Comparison of ENCODE assay signal across 8 cellular contexts in the genomic region with DNA sequence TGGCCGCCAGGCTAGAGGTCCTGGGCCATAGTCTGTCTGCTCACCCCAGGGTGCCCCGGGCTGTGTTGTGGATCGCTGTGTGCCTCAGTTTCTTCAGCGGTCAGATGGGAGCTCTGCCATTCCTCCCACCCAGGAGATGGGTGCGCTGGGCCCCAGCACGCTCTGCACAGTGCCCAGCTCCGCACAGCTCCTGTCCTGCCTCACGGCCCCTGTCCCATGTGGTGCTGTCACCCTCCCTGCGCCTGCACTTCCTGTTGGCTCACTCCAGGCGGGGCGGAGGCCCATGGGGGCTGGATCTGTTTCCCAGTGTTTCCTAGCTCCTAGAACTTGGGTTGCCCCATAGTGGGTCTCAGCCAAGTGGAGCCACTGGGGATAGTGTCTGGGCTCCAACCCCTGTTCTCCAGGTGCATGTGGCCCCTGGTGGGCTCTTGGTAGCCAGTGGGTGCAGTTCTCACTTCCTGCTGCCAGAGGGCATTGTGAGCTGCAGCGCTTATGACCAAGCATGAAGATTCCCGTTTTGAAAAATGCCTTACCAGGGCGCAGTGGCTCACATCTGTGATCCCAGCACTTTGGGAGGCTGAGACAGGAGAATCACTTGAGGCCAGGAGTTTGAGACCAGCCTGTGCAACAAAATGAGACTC.
DNase-seq lines count a peak whose midpoint lies in the region; ATAC-seq, FAIRE-seq and TF ChIP-seq lines count a peak whose summit lies in the region.
"Had no signal": no experiment of that assay in that cellular context is flagged by ENCODE, and none has a peak within 500 bp of the region (broad histone marks: within the 10 kb centered on the region; RNA-seq: fewer than 3 reads in every experiment).

No MANE protein-coding gene starts in this region.

- TF ChIP-seq POLR2A in HepG2 (IDR thresholded peaks at IDR 0.05; ENCODE audit: insufficient read depth in 1 of 2, low read depth in 2 of 2, low read length in 2 of 2), result no peak

- WGBS in HepG2 (ENCODE audit: low lambda C conversion rate), result 81% methylated on average over 4 of the region's 14 CpGs

- in situ Hi-C loops in HepG2 (cut with HindIII; ENCODE audit: extremely low pct_ligation_motif_present, low pct_unique_long_range_greater_than_20kb), result loop anchor here (10.0 kb wide), 1 partner anchor 164 kb away; no protein-coding TSS in a partner anchor

- intact Hi-C loops in ascending aorta (cut with DNase I), result no loop called here
- intact Hi-C loops in HepG2 (cut with micrococcal nuclease; ENCODE audit: unreplicated experiment), result no loop called here

- peak; percentile 75 for ATAC-seq in DND-41 (ENCODE audit: insufficient read depth, low read depth)
- ATAC-seq in HepG2, result peak; percentile 59
- no peak for ATAC-seq in HG02973 (IDR thresholded peaks at IDR 0.05; ENCODE audit: unreplicated experiment)
- no peak for ATAC-seq in GM21576 (IDR thresholded peaks at IDR 0.05; ENCODE audit: unreplicated experiment)

- peak overlapping the region; percentile 2; the same call in 1 of the 2 replicates for H3K27ac ChIP-seq in DND-41 (ENCODE audit: low read length)
- H3K27ac ChIP-seq in HL-60 (replicated peaks), result no peak overlapping the region
- H3K27ac ChIP-seq in ascending aorta, result no peak overlapping the region
- no peak overlapping the region for H3K27ac ChIP-seq in HepG2 (ENCODE audit: extremely low read length, insufficient read depth, low read length)

- no peak for FAIRE-seq in HepG2 (lab: Jason Lieb, UNC)

- DNase-seq in DND-41, result peak; percentile 45
- peak; percentile 25 to 58 for DNase-seq in HL-60 (ENCODE audit: low read depth in 1 of 2, low spot score in 1 of 2)
- DNase-seq in ascending aorta (ENCODE audit: low spot score in 2 of 2), result no peak
- DNase-seq in HepG2 (ENCODE audit: low spot score), result peak; percentile 17
- DNase-seq in activated effector memory CD4-positive, alpha-beta T cell treated with anti-CD3 and anti-CD28 coated beads, Interleukin-2, amount 50 U/mL, for 16 hours, result no peak
- DNase-seq: naive B cell had no signal

- CTCF ChIA-PET in HepG2 (lab: Yijun Ruan, JAX; ENCODE audit: low intra/inter-chr PET ratio, low total read pairs), result no interaction called here

- H3K36me3 ChIP-seq in DND-41 (ENCODE audit: insufficient read depth, low read length), result peaks cover 88% of the 10 kb centered on the region
- peaks cover 35 to 45% of the 10 kb centered on the region in 2 donors for H3K36me3 ChIP-seq in ascending aorta
- H3K36me3 ChIP-seq in HepG2 (replicated peaks in 1 of 2; ENCODE audit: control insufficient read depth in 1 of 2, insufficient read depth in 2 of 2, low read length in 2 of 2), result peaks cover 22 to 45% of the 10 kb centered on the region in 2 experiments; a peak in 4 of 5 replicates

- TF ChIP-seq CTCF in DND-41 (IDR thresholded peaks at IDR 0.05; ENCODE audit: borderline replicate concordance, extremely low read depth, low read length, poor library complexity, severe bottlenecking), result peak; percentile 60
- peak; percentile 68 for TF ChIP-seq CTCF in HL-60 (IDR thresholded peaks at IDR 0.05; ENCODE audit: insufficient read depth, low read length)
- TF ChIP-seq CTCF in ascending aorta (IDR thresholded peaks at IDR 0.05), result peak; percentile 21 to 42 (median 24)
- peak; percentile 47 for TF ChIP-seq CTCF in HepG2 (CRISPR knock-in tag; IDR thresholded peaks at IDR 0.05)

- no peak overlapping the region for H3K9ac ChIP-seq in DND-41 (ENCODE audit: low read depth, low read length)
- H3K9ac ChIP-seq in HepG2 (ENCODE audit: insufficient read depth, low read depth, low read length), result no peak overlapping the region

- H3K27me3 ChIP-seq in DND-41 (ENCODE audit: insufficient read depth, low read length, poor library complexity), result no peaks in the 10 kb centered on the region
- H3K27me3 ChIP-seq in HL-60 (ENCODE audit: insufficient read depth, poor library complexity, severe bottlenecking), result no peaks in the 10 kb centered on the region
- H3K27me3 ChIP-seq in ascending aorta, result no peaks in the 10 kb centered on the region
- H3K27me3 ChIP-seq in HepG2 (ENCODE audit: control insufficient read depth in 1 of 2, insufficient read depth in 2 of 2, low read length in 2 of 2), result no peaks in the 10 kb centered on the region

- no TSS peak for BruUV-seq in HepG2 (replicated peaks; lab: Mats Ljungman, UMichigan)

- H3K9me3 ChIP-seq in DND-41 (ENCODE audit: insufficient read depth, low read length, severe bottlenecking) (no peaks in the 10 kb centered on the region), ascending aorta (no peaks in the 10 kb centered on the region), HepG2 (ENCODE audit: low read length) (no peaks in the 10 kb centered on the region)

- TF ChIP-seq EP300 in HepG2 (IDR thresholded peaks at IDR 0.05; ENCODE audit: low read depth in 2 of 2, low read length in 2 of 2) (no peak), HepG2 (CRISPR knock-in tag; IDR thresholded peaks at IDR 0.05; ENCODE audit: borderline replicate concordance) (no peak)

- H3K4me2 ChIP-seq in DND-41 (ENCODE audit: insufficient read depth, low read length), result no peak overlapping the region
- no peak overlapping the region for H3K4me2 ChIP-seq in HepG2 (ENCODE audit: low read depth, low read length)

- peaks cover 59% of the 10 kb centered on the region for H4K20me1 ChIP-seq in DND-41 (ENCODE audit: insufficient read depth, low read length)
- peaks cover 7% of the 10 kb centered on the region; the same call in 1 of the 2 replicates for H4K20me1 ChIP-seq in HepG2 (ENCODE audit: insufficient read depth, low read length)

- H3K4me1 ChIP-seq in DND-41 (ENCODE audit: insufficient read depth, low read length) (no peaks in the 10 kb centered on the region), ascending aorta (no peaks in the 10 kb centered on the region), HepG2 (ENCODE audit: insufficient read depth, low read length) (no peaks in the 10 kb centered on the region)

- POLR2A ChIA-PET in HepG2 (lab: Yijun Ruan, JAX), result no interaction called here

- H3K79me2 ChIP-seq in DND-41 (ENCODE audit: insufficient read depth, low read length) (peaks cover 34% of the 10 kb centered on the region), HepG2 (ENCODE audit: insufficient read depth, low read length) (no peaks in the 10 kb centered on the region)

- no peak for TF ChIP-seq RAD21 in HepG2 (CRISPR knock-in tag; IDR thresholded peaks at IDR 0.05)

- H3K4me3 ChIP-seq in DND-41 (ENCODE audit: low read depth in 1 of 2, low read length in 2 of 2) (no peak overlapping the region), HL-60 (replicated peaks; ENCODE audit: insufficient read depth, low read length) (no peak overlapping the region), ascending aorta (no peak overlapping the region), HepG2 (replicated peaks in 1 of 3; ENCODE audit: insufficient read depth in 1 of 3, low read depth in 2 of 3, low read length in 3 of 3) (no peak overlapping the region)

- H2AFZ ChIP-seq in DND-41 (ENCODE audit: low read depth, low read length), result no peak overlapping the region
- H2AFZ ChIP-seq in HepG2 (ENCODE audit: low read length), result no peak overlapping the region

TF ChIP-seq in HepG2, 621 proteins besides CTCF, POLR2A, EP300 and RAD21:
- TF ChIP-seq, protein P1, sequence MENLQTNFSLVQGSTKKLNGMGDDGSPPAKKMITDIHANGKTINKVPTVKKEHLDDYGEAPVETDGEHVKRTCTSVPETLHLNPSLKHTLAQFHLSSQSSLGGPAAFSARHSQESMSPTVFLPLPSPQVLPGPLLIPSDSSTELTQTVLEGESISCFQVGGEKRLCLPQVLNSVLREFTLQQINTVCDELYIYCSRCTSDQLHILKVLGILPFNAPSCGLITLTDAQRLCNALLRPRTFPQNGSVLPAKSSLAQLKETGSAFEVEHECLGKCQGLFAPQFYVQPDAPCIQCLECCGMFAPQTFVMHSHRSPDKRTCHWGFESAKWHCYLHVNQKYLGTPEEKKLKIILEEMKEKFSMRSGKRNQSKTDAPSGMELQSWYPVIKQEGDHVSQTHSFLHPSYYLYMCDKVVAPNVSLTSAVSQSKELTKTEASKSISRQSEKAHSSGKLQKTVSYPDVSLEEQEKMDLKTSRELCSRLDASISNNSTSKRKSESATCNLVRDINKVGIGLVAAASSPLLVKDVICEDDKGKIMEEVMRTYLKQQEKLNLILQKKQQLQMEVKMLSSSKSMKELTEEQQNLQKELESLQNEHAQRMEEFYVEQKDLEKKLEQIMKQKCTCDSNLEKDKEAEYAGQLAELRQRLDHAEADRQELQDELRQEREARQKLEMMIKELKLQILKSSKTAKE (CRISPR knock-in tag; IDR thresholded peaks at IDR 0.05; ENCODE audit: borderline replicate concordance), result no peak
- TF ChIP-seq IRX3 (CRISPR knock-in tag; IDR thresholded peaks at IDR 0.05; ENCODE audit: borderline replicate concordance, low read depth), result no peak
- TF ChIP-seq, protein P2, sequence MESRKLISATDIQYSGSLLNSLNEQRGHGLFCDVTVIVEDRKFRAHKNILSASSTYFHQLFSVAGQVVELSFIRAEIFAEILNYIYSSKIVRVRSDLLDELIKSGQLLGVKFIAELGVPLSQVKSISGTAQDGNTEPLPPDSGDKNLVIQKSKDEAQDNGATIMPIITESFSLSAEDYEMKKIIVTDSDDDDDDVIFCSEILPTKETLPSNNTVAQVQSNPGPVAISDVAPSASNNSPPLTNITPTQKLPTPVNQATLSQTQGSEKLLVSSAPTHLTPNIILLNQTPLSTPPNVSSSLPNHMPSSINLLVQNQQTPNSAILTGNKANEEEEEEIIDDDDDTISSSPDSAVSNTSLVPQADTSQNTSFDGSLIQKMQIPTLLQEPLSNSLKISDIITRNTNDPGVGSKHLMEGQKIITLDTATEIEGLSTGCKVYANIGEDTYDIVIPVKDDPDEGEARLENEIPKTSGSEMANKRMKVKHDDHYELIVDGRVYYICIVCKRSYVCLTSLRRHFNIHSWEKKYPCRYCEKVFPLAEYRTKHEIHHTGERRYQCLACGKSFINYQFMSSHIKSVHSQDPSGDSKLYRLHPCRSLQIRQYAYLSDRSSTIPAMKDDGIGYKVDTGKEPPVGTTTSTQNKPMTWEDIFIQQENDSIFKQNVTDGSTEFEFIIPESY (CRISPR knock-in tag; IDR thresholded peaks at IDR 0.05), result peak; percentile 94
- no peak for TF ChIP-seq RNF2 (conservative IDR thresholded peaks at IDR 0.05; ENCODE audit: low read depth)
- TF ChIP-seq SOX6 (IDR thresholded peaks at IDR 0.05), result no peak
- TF ChIP-seq SOX6 (CRISPR knock-in tag; IDR thresholded peaks at IDR 0.05), result no peak
- peak; percentile 45 for TF ChIP-seq STAG1 (CRISPR knock-in tag; IDR thresholded peaks at IDR 0.05)

Comparison
In these comparisons a context has a peak if more than half of its experiments do, and no peak if none do; other contexts are left out.
1. ATAC-seq: peak in DND-41 (single experiment) and HepG2 (single experiment); none in HG02973 (single experiment) and GM21576 (single experiment).
2. DNase-seq: peak in DND-41 (single experiment), HL-60 (2 of 2) and HepG2 (single experiment); none in ascending aorta (0 of 2) and activated effector memory CD4-positive, alpha-beta T cell treated with anti-CD3 and anti-CD28 coated beads, Interleukin-2, amount 50 U/mL, for 16 hours (single experiment).
3. Peak in every context shown above with its lines, with median percentiles within 50 percentile points of each other: CTCF ChIP-seq.